ENCODE assay signal across 1 cellular context in the genomic region with DNA sequence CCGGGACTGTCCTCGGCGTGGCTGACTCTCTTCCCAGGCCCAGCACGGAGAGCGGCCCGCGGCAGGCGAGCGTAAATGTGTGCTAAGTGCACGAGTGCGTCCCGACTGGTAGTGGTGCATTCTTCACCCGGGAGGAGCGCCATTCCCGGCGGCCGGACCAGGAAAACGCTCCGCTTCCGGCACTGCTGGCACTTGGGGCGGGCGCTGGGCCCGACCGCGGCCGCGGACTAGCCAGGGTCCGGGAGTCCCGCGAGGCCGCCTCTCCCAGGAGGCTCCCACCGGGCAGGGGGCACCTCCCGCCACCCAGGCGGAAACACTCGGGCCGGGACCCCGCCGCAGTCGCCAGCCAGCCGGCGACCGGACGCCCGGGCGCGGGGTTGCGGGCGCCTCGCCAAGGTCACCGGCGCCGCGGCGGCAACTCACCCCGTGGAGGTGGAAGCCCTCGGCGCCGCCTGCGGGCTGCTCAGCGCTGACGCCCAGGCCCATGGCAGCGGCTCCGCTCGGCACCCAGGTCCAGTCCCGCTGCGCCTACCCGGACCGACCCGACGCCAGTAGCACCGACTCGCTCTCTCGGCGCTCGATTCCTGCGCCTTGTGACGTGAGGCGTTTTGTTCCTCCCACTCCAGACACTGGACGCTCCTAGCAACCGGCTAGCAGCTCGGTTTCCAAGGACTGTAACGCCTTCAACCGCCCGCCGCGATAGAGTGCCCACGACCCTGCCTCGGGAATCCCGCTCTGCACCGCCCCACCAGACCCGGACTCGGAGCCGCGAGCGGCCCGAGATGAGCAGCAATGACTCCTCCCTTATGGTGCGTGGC.
A peak's percentile ranks its signal among the peaks of the same experiment; 100 is the strongest.
TF ChIP-seq lines count a peak whose summit lies in the region.

A gene (minus strand): TSS at position 572 of the 818 bp plus-strand sequence. CDS start 86 bp downstream, at position 486.
A gene with protein sequence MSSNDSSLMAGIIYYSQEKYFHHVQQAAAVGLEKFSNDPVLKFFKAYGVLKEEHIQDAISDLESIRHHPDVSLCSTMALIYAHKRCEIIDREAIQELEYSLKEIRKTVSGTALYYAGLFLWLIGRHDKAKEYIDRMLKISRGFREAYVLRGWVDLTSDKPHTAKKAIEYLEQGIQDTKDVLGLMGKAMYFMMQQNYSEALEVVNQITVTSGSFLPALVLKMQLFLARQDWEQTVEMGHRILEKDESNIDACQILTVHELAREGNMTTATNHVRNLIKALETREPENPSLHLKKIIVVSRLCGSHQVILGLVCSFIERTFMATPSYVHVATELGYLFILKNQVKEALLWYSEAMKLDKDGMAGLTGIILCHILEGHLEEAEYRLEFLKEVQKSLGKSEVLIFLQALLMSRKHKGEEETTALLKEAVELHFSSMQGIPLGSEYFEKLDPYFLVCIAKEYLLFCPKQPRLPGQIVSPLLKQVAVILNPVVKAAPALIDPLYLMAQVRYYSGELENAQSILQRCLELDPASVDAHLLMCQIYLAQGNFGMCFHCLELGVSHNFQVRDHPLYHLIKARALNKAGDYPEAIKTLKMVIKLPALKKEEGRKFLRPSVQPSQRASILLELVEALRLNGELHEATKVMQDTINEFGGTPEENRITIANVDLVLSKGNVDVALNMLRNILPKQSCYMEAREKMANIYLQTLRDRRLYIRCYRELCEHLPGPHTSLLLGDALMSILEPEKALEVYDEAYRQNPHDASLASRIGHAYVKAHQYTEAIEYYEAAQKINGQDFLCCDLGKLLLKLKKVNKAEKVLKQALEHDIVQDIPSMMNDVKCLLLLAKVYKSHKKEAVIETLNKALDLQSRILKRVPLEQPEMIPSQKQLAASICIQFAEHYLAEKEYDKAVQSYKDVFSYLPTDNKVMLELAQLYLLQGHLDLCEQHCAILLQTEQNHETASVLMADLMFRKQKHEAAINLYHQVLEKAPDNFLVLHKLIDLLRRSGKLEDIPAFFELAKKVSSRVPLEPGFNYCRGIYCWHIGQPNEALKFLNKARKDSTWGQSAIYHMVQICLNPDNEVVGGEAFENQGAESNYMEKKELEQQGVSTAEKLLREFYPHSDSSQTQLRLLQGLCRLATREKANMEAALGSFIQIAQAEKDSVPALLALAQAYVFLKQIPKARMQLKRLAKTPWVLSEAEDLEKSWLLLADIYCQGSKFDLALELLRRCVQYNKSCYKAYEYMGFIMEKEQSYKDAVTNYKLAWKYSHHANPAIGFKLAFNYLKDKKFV (N-terminal part only) (plus strand): TSS at position 625 of the 818 bp plus-strand sequence. CDS start 158 bp downstream, at position 783.

TF ChIP-seq in K562, 482 proteins besides CTCF, POLR2A, EP300 and RAD21 (continued from another document and continues in another):
- TF ChIP-seq, protein P1, sequence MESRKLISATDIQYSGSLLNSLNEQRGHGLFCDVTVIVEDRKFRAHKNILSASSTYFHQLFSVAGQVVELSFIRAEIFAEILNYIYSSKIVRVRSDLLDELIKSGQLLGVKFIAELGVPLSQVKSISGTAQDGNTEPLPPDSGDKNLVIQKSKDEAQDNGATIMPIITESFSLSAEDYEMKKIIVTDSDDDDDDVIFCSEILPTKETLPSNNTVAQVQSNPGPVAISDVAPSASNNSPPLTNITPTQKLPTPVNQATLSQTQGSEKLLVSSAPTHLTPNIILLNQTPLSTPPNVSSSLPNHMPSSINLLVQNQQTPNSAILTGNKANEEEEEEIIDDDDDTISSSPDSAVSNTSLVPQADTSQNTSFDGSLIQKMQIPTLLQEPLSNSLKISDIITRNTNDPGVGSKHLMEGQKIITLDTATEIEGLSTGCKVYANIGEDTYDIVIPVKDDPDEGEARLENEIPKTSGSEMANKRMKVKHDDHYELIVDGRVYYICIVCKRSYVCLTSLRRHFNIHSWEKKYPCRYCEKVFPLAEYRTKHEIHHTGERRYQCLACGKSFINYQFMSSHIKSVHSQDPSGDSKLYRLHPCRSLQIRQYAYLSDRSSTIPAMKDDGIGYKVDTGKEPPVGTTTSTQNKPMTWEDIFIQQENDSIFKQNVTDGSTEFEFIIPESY (CRISPR knock-in tag; IDR thresholded peaks at IDR 0.05): 0 out of 2 replicates have a peak, but pooled peaks have one; percentile 9
- TF ChIP-seq HDAC1 (IDR thresholded peaks at IDR 0.05) (peak in 1 of 2 experiments; percentile 83; a peak in 2 of 4 replicates), PHB (CRISPR knock-in tag; IDR thresholded peaks at IDR 0.05) (no peak), ZNF263 (CRISPR knock-in tag; IDR thresholded peaks at IDR 0.05; ENCODE audit: borderline replicate concordance) (peak; percentile 52; the same call in 1 of the 2 replicates), ZNF12 (CRISPR knock-in tag; IDR thresholded peaks at IDR 0.05) (no peak), EGR1 (conservative IDR thresholded peaks at IDR 0.05) (0 out of 2 replicates have a peak, but pooled peaks have one; percentile 39), DIDO1 (tag; IDR thresholded peaks at IDR 0.05; ENCODE audit: low read depth) (0 out of 2 replicates have a peak, but pooled peaks have one; percentile 29), CBX8 (IDR thresholded peaks at IDR 0.05; ENCODE audit: borderline replicate concordance, extremely low read depth, low read depth, low read length, poor library complexity, severe bottlenecking) (no peak), ZBTB7A (IDR thresholded peaks at IDR 0.05; ENCODE audit: borderline replicate concordance, control insufficient read depth, low read depth, low read length) (peak; percentile 31; the same call in 1 of the 2 replicates), CREBBP (IDR thresholded peaks at IDR 0.05; ENCODE audit: low read depth, low read length) (no peak), ZNF764 (CRISPR knock-in tag; IDR thresholded peaks at IDR 0.05; ENCODE audit: low read depth) (no peak), ZNF232 (CRISPR knock-in tag; IDR thresholded peaks at IDR 0.05) (0 out of 2 replicates have a peak, but pooled peaks have one; percentile 17), EP400 (IDR thresholded peaks at IDR 0.05) (peak; percentile 39; the same call in 1 of the 2 replicates), BHLHE40 (IDR thresholded peaks at IDR 0.05; ENCODE audit: low read length) (no peak), POLR2AphosphoS5 (IDR thresholded peaks at IDR 0.05; ENCODE audit: control insufficient read depth, insufficient read depth, low read depth, low read length) (peak; percentile 65; the same call in 1 of the 2 replicates), PCBP2 (IDR thresholded peaks at IDR 0.05; ENCODE audit: low read depth, low read length, poor library complexity, severe bottlenecking) (no peak), TCF7L2 (IDR thresholded peaks at IDR 0.05; ENCODE audit: low read depth, low read length) (no peak), SMAD4 (CRISPR knock-in tag; conservative IDR thresholded peaks at IDR 0.05) (peak; percentile 93), GABPA (tag; conservative IDR thresholded peaks at IDR 0.05; ENCODE audit: low read depth) (peak; percentile 78), NR4A1 (CRISPR knock-in tag; IDR thresholded peaks at IDR 0.05) (no peak), NR4A1 (tag; IDR thresholded peaks at IDR 0.05) (no peak), KDM5B (IDR thresholded peaks at IDR 0.05; ENCODE audit: insufficient replicate concordance, low read depth, low read length) (peak; percentile 59), EZH2 (IDR thresholded peaks at IDR 0.05; ENCODE audit: borderline replicate concordance, low read depth, low read length) (no peak), GABPB1 (CRISPR knock-in tag; IDR thresholded peaks at IDR 0.05) (peak; percentile 71), SETDB1 (IDR thresholded peaks at IDR 0.05; ENCODE audit: low read length) (peak; percentile 42)
- TF ChIP-seq, protein P2, sequence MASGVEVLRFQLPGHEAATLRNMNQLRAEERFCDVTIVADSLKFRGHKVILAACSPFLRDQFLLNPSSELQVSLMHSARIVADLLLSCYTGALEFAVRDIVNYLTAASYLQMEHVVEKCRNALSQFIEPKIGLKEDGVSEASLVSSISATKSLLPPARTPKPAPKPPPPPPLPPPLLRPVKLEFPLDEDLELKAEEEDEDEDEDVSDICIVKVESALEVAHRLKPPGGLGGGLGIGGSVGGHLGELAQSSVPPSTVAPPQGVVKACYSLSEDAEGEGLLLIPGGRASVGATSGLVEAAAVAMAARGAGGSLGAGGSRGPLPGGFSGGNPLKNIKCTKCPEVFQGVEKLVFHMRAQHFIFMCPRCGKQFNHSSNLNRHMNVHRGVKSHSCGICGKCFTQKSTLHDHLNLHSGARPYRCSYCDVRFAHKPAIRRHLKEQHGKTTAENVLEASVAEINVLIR (CRISPR knock-in tag; IDR thresholded peaks at IDR 0.05): peak; percentile 92
- TF ChIP-seq, protein P3, sequence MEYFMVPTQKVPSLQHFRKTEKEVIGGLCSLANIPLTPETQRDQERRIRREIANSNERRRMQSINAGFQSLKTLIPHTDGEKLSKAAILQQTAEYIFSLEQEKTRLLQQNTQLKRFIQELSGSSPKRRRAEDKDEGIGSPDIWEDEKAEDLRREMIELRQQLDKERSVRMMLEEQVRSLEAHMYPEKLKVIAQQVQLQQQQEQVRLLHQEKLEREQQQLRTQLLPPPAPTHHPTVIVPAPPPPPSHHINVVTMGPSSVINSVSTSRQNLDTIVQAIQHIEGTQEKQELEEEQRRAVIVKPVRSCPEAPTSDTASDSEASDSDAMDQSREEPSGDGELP (CRISPR knock-in tag; IDR thresholded peaks at IDR 0.05; ENCODE audit: borderline replicate concordance): peak; percentile 77; the same call in 1 of the 2 replicates
- TF ChIP-seq, protein P4, sequence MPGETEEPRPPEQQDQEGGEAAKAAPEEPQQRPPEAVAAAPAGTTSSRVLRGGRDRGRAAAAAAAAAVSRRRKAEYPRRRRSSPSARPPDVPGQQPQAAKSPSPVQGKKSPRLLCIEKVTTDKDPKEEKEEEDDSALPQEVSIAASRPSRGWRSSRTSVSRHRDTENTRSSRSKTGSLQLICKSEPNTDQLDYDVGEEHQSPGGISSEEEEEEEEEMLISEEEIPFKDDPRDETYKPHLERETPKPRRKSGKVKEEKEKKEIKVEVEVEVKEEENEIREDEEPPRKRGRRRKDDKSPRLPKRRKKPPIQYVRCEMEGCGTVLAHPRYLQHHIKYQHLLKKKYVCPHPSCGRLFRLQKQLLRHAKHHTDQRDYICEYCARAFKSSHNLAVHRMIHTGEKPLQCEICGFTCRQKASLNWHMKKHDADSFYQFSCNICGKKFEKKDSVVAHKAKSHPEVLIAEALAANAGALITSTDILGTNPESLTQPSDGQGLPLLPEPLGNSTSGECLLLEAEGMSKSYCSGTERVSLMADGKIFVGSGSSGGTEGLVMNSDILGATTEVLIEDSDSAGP (CRISPR knock-in tag; IDR thresholded peaks at IDR 0.05): 0 out of 2 replicates have a peak, but pooled peaks have one; percentile 34
- TF ChIP-seq, protein P5, sequence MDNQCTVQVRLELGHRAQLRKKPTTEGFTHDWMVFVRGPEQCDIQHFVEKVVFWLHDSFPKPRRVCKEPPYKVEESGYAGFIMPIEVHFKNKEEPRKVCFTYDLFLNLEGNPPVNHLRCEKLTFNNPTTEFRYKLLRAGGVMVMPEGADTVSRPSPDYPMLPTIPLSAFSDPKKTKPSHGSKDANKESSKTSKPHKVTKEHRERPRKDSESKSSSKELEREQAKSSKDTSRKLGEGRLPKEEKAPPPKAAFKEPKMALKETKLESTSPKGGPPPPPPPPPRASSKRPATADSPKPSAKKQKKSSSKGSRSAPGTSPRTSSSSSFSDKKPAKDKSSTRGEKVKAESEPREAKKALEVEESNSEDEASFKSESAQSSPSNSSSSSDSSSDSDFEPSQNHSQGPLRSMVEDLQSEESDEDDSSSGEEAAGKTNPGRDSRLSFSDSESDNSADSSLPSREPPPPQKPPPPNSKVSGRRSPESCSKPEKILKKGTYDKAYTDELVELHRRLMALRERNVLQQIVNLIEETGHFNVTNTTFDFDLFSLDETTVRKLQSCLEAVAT (IDR thresholded peaks at IDR 0.05): peak in 1 of 2 experiments; percentile 100; a peak in 2 of 4 replicates
- TF ChIP-seq, protein P6, sequence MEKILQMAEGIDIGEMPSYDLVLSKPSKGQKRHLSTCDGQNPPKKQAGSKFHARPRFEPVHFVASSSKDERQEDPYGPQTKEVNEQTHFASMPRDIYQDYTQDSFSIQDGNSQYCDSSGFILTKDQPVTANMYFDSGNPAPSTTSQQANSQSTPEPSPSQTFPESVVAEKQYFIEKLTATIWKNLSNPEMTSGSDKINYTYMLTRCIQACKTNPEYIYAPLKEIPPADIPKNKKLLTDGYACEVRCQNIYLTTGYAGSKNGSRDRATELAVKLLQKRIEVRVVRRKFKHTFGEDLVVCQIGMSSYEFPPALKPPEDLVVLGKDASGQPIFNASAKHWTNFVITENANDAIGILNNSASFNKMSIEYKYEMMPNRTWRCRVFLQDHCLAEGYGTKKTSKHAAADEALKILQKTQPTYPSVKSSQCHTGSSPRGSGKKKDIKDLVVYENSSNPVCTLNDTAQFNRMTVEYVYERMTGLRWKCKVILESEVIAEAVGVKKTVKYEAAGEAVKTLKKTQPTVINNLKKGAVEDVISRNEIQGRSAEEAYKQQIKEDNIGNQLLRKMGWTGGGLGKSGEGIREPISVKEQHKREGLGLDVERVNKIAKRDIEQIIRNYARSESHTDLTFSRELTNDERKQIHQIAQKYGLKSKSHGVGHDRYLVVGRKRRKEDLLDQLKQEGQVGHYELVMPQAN (IDR thresholded peaks at IDR 0.05; ENCODE audit: borderline replicate concordance): peak; percentile 88
- TF ChIP-seq, protein P7, sequence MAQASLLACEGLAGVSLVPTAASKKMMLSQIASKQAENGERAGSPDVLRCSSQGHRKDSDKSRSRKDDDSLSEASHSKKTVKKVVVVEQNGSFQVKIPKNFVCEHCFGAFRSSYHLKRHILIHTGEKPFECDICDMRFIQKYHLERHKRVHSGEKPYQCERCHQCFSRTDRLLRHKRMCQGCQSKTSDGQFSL (CRISPR knock-in tag; IDR thresholded peaks at IDR 0.05): no peak
- TF ChIP-seq, protein P7 (tag; IDR thresholded peaks at IDR 0.05): no peak
- TF ChIP-seq, protein P8, sequence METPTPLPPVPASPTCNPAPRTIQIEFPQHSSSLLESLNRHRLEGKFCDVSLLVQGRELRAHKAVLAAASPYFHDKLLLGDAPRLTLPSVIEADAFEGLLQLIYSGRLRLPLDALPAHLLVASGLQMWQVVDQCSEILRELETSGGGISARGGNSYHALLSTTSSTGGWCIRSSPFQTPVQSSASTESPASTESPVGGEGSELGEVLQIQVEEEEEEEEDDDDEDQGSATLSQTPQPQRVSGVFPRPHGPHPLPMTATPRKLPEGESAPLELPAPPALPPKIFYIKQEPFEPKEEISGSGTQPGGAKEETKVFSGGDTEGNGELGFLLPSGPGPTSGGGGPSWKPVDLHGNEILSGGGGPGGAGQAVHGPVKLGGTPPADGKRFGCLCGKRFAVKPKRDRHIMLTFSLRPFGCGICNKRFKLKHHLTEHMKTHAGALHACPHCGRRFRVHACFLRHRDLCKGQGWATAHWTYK (CRISPR knock-in tag; IDR thresholded peaks at IDR 0.05): peak; percentile 71; the same call in 1 of the 2 replicates
- TF ChIP-seq, protein P9, sequence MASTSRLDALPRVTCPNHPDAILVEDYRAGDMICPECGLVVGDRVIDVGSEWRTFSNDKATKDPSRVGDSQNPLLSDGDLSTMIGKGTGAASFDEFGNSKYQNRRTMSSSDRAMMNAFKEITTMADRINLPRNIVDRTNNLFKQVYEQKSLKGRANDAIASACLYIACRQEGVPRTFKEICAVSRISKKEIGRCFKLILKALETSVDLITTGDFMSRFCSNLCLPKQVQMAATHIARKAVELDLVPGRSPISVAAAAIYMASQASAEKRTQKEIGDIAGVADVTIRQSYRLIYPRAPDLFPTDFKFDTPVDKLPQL (IDR thresholded peaks at IDR 0.05; ENCODE audit: extremely low read depth, insufficient read length): no peak
